ENCODE assay signal across 1 cellular context in the genomic region with DNA sequence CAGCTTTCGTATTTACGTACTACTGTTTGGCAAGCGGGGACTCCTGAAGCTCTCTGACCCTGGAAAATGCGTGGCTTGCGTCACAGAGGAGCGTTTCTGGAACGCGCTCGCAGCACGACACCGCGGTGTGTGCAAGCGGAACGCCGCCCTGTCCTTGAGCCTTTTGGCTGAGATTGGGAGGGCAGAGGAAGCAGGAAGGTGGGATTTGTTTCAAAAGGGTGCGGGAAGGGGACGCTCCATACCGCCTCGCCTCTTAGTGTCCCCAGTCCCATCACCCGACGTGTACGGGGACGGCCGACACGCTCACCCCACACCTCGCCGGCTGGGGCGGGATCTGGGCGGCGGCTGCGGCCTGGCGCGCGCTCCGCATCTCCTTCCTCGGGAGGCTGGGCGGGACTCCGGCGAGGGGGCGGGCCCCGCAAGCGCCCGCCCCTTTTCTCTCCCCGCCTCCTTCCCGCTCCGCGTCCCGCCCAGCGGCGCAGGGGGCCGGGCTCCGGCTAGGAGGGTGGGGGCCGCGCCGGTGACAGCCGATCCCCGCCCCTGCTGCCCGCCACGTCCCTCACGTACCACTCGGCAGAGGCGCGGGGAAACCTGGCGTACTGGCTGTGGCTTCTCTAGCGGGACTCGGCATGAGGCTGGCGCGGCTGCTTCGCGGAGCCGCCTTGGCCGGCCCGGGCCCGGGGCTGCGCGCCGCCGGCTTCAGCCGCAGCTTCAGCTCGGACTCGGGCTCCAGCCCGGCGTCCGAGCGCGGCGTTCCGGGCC.
TF ChIP-seq lines count a peak whose summit lies in the region.

A gene (plus strand): TSS at position 569 of the 762 bp plus-strand sequence. CDS start 61 bp downstream, at position 630.

TF ChIP-seq in K562, 482 proteins besides CTCF, POLR2A, EP300 and RAD21 (continued from another document and continues in another):
- TF ChIP-seq, protein P1, sequence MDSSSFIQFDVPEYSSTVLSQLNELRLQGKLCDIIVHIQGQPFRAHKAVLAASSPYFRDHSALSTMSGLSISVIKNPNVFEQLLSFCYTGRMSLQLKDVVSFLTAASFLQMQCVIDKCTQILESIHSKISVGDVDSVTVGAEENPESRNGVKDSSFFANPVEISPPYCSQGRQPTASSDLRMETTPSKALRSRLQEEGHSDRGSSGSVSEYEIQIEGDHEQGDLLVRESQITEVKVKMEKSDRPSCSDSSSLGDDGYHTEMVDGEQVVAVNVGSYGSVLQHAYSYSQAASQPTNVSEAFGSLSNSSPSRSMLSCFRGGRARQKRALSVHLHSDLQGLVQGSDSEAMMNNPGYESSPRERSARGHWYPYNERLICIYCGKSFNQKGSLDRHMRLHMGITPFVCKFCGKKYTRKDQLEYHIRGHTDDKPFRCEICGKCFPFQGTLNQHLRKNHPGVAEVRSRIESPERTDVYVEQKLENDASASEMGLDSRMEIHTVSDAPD (CRISPR knock-in tag; IDR thresholded peaks at IDR 0.05), result no peak
- TF ChIP-seq YBX1 (IDR thresholded peaks at IDR 0.05) (no peak), ARNT (IDR thresholded peaks at IDR 0.05) (0 out of 4 replicates have a peak, but pooled peaks of 1 of the 2 experiments have one; percentile 24), DACH1 (IDR thresholded peaks at IDR 0.05; ENCODE audit: partially characterized antibody) (no peak), ARHGAP35 (IDR thresholded peaks at IDR 0.05; ENCODE audit: partially characterized antibody) (no peak), SPI1 (IDR thresholded peaks at IDR 0.05; ENCODE audit: borderline replicate concordance, low read depth, low read length) (no peak), ZNF316 (IDR thresholded peaks at IDR 0.05) (no peak), U2AF1 (optimal IDR thresholded peaks at IDR 0.05; ENCODE audit: low read depth, low read length) (peak; percentile 68), KDM5B (IDR thresholded peaks at IDR 0.05; ENCODE audit: insufficient replicate concordance, low read depth, low read length) (peak; percentile 98), YY1 (IDR thresholded peaks at IDR 0.05; ENCODE audit: borderline replicate concordance in 1 of 3, control insufficient read depth in 1 of 3, extremely low read depth in 1 of 3, insufficient read depth in 3 of 3, insufficient read length in 1 of 3, insufficient replicate concordance in 2 of 3, low read depth in 1 of 3, low read length in 2 of 3) (peak in 1 of 3 experiments; percentile 6), ZNF408 (CRISPR knock-in tag; IDR thresholded peaks at IDR 0.05; ENCODE audit: low read depth) (no peak), SETDB1 (IDR thresholded peaks at IDR 0.05; ENCODE audit: low read length) (no peak), ETS2 (tag; IDR thresholded peaks at IDR 0.05; ENCODE audit: borderline replicate concordance, poor library complexity, severe bottlenecking) (no peak), KLF1 (tag; IDR thresholded peaks at IDR 0.05) (no peak), CEBPG (CRISPR knock-in tag; IDR thresholded peaks at IDR 0.05) (peak; percentile 74), CEBPG (tag; conservative IDR thresholded peaks at IDR 0.05 in 1 of 2, IDR thresholded peaks at IDR 0.05 in 1 of 2) (peak in 1 of 2 experiments; percentile 85; a peak in 2 of 4 replicates), ZNF347 (CRISPR knock-in tag; IDR thresholded peaks at IDR 0.05; ENCODE audit: low read depth) (no peak), ZNF707 (CRISPR knock-in tag; conservative IDR thresholded peaks at IDR 0.05) (0 out of 2 replicates have a peak, but pooled peaks have one; percentile 43), PCBP1 (IDR thresholded peaks at IDR 0.05; ENCODE audit: low read depth, low read length, poor library complexity, severe bottlenecking) (no peak), RAD51 (IDR thresholded peaks at IDR 0.05; ENCODE audit: borderline replicate concordance, low read depth) (no peak), NRF1 (conservative IDR thresholded peaks at IDR 0.05 in 1 of 2, IDR thresholded peaks at IDR 0.05 in 1 of 2) (peak; percentile 86), HMGN3 (IDR thresholded peaks at IDR 0.05; ENCODE audit: borderline replicate concordance, extremely low read depth, insufficient read length, low read depth, low read length) (peak; percentile 88), KLF13 (tag; IDR thresholded peaks at IDR 0.05; ENCODE audit: borderline replicate concordance, low read depth) (peak; percentile 27; the same call in 1 of the 2 replicates), FOS (IDR thresholded peaks at IDR 0.05; ENCODE audit: extremely low read depth, insufficient read length) (no peak), HOXB6 (CRISPR knock-in tag; IDR thresholded peaks at IDR 0.05; ENCODE audit: borderline replicate concordance) (no peak)
- TF ChIP-seq, protein P2, sequence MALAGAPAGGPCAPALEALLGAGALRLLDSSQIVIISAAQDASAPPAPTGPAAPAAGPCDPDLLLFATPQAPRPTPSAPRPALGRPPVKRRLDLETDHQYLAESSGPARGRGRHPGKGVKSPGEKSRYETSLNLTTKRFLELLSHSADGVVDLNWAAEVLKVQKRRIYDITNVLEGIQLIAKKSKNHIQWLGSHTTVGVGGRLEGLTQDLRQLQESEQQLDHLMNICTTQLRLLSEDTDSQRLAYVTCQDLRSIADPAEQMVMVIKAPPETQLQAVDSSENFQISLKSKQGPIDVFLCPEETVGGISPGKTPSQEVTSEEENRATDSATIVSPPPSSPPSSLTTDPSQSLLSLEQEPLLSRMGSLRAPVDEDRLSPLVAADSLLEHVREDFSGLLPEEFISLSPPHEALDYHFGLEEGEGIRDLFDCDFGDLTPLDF (CRISPR knock-in tag; IDR thresholded peaks at IDR 0.05), result peak; percentile 74; the same call in 1 of the 2 replicates
- TF ChIP-seq, protein P3, sequence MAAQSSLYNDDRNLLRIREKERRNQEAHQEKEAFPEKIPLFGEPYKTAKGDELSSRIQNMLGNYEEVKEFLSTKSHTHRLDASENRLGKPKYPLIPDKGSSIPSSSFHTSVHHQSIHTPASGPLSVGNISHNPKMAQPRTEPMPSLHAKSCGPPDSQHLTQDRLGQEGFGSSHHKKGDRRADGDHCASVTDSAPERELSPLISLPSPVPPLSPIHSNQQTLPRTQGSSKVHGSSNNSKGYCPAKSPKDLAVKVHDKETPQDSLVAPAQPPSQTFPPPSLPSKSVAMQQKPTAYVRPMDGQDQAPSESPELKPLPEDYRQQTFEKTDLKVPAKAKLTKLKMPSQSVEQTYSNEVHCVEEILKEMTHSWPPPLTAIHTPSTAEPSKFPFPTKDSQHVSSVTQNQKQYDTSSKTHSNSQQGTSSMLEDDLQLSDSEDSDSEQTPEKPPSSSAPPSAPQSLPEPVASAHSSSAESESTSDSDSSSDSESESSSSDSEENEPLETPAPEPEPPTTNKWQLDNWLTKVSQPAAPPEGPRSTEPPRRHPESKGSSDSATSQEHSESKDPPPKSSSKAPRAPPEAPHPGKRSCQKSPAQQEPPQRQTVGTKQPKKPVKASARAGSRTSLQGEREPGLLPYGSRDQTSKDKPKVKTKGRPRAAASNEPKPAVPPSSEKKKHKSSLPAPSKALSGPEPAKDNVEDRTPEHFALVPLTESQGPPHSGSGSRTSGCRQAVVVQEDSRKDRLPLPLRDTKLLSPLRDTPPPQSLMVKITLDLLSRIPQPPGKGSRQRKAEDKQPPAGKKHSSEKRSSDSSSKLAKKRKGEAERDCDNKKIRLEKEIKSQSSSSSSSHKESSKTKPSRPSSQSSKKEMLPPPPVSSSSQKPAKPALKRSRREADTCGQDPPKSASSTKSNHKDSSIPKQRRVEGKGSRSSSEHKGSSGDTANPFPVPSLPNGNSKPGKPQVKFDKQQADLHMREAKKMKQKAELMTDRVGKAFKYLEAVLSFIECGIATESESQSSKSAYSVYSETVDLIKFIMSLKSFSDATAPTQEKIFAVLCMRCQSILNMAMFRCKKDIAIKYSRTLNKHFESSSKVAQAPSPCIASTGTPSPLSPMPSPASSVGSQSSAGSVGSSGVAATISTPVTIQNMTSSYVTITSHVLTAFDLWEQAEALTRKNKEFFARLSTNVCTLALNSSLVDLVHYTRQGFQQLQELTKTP (IDR thresholded peaks at IDR 0.05; ENCODE audit: low read depth in 1 of 2, partially characterized antibody in 2 of 2), result peak in 1 of 2 experiments; percentile 22
- TF ChIP-seq, protein P4, sequence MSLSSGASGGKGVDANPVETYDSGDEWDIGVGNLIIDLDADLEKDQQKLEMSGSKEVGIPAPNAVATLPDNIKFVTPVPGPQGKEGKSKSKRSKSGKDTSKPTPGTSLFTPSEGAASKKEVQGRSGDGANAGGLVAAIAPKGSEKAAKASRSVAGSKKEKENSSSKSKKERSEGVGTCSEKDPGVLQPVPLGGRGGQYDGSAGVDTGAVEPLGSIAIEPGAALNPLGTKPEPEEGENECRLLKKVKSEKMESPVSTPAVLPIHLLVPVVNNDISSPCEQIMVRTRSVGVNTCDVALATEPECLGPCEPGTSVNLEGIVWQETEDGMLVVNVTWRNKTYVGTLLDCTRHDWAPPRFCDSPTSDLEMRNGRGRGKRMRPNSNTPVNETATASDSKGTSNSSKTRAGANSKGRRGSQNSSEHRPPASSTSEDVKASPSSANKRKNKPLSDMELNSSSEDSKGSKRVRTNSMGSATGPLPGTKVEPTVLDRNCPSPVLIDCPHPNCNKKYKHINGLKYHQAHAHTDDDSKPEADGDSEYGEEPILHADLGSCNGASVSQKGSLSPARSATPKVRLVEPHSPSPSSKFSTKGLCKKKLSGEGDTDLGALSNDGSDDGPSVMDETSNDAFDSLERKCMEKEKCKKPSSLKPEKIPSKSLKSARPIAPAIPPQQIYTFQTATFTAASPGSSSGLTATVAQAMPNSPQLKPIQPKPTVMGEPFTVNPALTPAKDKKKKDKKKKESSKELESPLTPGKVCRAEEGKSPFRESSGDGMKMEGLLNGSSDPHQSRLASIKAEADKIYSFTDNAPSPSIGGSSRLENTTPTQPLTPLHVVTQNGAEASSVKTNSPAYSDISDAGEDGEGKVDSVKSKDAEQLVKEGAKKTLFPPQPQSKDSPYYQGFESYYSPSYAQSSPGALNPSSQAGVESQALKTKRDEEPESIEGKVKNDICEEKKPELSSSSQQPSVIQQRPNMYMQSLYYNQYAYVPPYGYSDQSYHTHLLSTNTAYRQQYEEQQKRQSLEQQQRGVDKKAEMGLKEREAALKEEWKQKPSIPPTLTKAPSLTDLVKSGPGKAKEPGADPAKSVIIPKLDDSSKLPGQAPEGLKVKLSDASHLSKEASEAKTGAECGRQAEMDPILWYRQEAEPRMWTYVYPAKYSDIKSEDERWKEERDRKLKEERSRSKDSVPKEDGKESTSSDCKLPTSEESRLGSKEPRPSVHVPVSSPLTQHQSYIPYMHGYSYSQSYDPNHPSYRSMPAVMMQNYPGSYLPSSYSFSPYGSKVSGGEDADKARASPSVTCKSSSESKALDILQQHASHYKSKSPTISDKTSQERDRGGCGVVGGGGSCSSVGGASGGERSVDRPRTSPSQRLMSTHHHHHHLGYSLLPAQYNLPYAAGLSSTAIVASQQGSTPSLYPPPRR (CRISPR knock-in tag; IDR thresholded peaks at IDR 0.05; ENCODE audit: borderline replicate concordance), result no peak
- TF ChIP-seq, protein P5, sequence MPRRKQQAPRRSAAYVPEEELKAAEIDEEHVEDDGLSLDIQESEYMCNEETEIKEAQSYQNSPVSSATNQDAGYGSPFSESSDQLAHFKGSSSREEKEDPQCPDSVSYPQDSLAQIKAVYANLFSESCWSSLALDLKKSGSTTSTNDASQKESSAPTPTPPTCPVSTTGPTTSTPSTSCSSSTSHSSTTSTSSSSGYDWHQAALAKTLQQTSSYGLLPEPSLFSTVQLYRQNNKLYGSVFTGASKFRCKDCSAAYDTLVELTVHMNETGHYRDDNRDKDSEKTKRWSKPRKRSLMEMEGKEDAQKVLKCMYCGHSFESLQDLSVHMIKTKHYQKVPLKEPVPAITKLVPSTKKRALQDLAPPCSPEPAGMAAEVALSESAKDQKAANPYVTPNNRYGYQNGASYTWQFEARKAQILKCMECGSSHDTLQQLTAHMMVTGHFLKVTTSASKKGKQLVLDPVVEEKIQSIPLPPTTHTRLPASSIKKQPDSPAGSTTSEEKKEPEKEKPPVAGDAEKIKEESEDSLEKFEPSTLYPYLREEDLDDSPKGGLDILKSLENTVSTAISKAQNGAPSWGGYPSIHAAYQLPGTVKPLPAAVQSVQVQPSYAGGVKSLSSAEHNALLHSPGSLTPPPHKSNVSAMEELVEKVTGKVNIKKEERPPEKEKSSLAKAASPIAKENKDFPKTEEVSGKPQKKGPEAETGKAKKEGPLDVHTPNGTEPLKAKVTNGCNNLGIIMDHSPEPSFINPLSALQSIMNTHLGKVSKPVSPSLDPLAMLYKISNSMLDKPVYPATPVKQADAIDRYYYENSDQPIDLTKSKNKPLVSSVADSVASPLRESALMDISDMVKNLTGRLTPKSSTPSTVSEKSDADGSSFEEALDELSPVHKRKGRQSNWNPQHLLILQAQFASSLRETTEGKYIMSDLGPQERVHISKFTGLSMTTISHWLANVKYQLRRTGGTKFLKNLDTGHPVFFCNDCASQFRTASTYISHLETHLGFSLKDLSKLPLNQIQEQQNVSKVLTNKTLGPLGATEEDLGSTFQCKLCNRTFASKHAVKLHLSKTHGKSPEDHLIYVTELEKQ (CRISPR knock-in tag; IDR thresholded peaks at IDR 0.05), result 0 out of 2 replicates have a peak, but pooled peaks have one; percentile 22
- TF ChIP-seq, protein P6, sequence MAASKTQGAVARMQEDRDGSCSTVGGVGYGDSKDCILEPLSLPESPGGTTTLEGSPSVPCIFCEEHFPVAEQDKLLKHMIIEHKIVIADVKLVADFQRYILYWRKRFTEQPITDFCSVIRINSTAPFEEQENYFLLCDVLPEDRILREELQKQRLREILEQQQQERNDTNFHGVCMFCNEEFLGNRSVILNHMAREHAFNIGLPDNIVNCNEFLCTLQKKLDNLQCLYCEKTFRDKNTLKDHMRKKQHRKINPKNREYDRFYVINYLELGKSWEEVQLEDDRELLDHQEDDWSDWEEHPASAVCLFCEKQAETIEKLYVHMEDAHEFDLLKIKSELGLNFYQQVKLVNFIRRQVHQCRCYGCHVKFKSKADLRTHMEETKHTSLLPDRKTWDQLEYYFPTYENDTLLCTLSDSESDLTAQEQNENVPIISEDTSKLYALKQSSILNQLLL (CRISPR knock-in tag; IDR thresholded peaks at IDR 0.05; ENCODE audit: borderline replicate concordance), result no peak
- TF ChIP-seq, protein P7, sequence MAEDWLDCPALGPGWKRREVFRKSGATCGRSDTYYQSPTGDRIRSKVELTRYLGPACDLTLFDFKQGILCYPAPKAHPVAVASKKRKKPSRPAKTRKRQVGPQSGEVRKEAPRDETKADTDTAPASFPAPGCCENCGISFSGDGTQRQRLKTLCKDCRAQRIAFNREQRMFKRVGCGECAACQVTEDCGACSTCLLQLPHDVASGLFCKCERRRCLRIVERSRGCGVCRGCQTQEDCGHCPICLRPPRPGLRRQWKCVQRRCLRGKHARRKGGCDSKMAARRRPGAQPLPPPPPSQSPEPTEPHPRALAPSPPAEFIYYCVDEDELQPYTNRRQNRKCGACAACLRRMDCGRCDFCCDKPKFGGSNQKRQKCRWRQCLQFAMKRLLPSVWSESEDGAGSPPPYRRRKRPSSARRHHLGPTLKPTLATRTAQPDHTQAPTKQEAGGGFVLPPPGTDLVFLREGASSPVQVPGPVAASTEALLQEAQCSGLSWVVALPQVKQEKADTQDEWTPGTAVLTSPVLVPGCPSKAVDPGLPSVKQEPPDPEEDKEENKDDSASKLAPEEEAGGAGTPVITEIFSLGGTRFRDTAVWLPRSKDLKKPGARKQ (CRISPR knock-in tag; IDR thresholded peaks at IDR 0.05), result no peak
- TF ChIP-seq, protein P8, sequence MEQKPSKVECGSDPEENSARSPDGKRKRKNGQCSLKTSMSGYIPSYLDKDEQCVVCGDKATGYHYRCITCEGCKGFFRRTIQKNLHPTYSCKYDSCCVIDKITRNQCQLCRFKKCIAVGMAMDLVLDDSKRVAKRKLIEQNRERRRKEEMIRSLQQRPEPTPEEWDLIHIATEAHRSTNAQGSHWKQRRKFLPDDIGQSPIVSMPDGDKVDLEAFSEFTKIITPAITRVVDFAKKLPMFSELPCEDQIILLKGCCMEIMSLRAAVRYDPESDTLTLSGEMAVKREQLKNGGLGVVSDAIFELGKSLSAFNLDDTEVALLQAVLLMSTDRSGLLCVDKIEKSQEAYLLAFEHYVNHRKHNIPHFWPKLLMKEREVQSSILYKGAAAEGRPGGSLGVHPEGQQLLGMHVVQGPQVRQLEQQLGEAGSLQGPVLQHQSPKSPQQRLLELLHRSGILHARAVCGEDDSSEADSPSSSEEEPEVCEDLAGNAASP (IDR thresholded peaks at IDR 0.05), result no peak
